Comparison of ENCODE assay signal across 16 cellular contexts in the genomic region with DNA sequence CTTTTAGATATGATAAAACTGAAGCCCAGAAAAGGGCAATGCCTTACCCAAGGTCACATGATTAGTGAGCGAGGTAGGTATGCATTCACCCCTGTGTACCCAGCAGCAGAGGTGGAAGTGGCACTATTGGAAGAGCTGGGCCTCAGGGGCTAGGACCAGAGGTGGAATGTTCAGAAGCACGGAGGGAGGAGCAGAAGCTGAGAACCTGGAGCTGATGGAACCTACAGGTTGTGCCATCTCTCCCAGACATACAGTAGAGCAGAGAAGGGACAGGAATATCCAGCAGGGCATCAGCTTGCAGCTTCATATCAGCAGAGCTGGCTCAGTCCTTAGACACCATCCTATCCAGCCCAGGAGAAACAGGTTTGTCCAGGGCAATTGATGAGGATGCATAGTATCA. TPM values are rescaled to one million over a fixed set of nuclear protein-coding genes. Genes with fewer than 3 reads are reported as not detected.
DNase-seq lines count a peak whose midpoint lies in the region; ATAC-seq and TF ChIP-seq lines count a peak whose summit lies in the region.
"Had no signal": no experiment of that assay in that cellular context is flagged by ENCODE, and none has a peak within 500 bp of the region (broad histone marks: within the 10 kb centered on the region; RNA-seq: fewer than 3 reads in every experiment).

No MANE protein-coding gene starts in this region.

- CTCF ChIA-PET in activated CD8-positive, alpha-beta memory T cell treated with anti-CD3 and anti-CD28 coated beads, Interleukin-2, amount 10 ng/mL, durations not matched to agents 7 days and 5 days (lab: Charles Lee) = interaction anchor here (0.8 to 8.8 kb wide), 4 partner anchors 11 to 31 kb away, joined by 3 to 83 read pairs (median 36); partner anchors contain the start of gene FCHSD2

- H3K4me3 ChIP-seq in OCI-LY1 (ENCODE audit: low read depth, low read length, poor library complexity, severe bottlenecking) = no peak overlapping the region
- no peak overlapping the region for H3K4me3 ChIP-seq in right cardiac atrium (ENCODE audit: low read length)
- H3K4me3 ChIP-seq: A549, gastrocnemius medialis, stomach had no signal

- no peaks in the 10 kb centered on the region for H3K36me3 ChIP-seq in OCI-LY1 (ENCODE audit: insufficient read depth, low read length)
- H3K36me3 ChIP-seq: gastrocnemius medialis, stomach had no signal

- no peak for ATAC-seq in activated CD8-positive, alpha-beta memory T cell treated with anti-CD3 and anti-CD28 coated beads, Interleukin-2, amount 10 ng/mL, durations not matched to agents 7 days and 5 days
- no peak for ATAC-seq in right cardiac atrium
- no peak for ATAC-seq in stimulated activated naive B cell treated with anti-CD40 and anti-IgM and Interleukin-4, amounts not matched to agents 10 μg/mL and 1 μg/mL and 100 μg/mL, for 72 hours (replicated peaks)
- ATAC-seq: T-helper 17 cell had no signal

- H3K27me3 Mint-ChIP-seq in activated CD8-positive, alpha-beta memory T cell treated with anti-CD3 and anti-CD28 coated beads, Interleukin-2, amount 10 ng/mL, durations not matched to agents 7 days and 5 days = no peaks in the 10 kb centered on the region
- no peaks in the 10 kb centered on the region for H3K27me3 Mint-ChIP-seq in stimulated activated naive B cell treated with anti-CD40 and anti-IgM and Interleukin-4, amounts not matched to agents 10 μg/mL and 1 μg/mL and 100 μg/mL, for 72 hours
- H3K27me3 Mint-ChIP-seq in activated CD4-positive, alpha-beta T cell treated with anti-CD3 and anti-CD28 coated beads, Interleukin-2, amount 10 ng/mL, durations not matched to agents 24 days and 14 days = no peaks in the 10 kb centered on the region
- H3K27me3 Mint-ChIP-seq: T-helper 17 cell had no signal

- DNase-seq in activated CD8-positive, alpha-beta memory T cell treated with anti-CD3 and anti-CD28 coated beads, Interleukin-2, amount 50 U/mL, for 48 hours = peak; percentile 42
- DNase-seq in activated CD8-positive, alpha-beta memory T cell treated with anti-CD3 and anti-CD28 coated beads, Interleukin-2, amount 10 ng/mL, durations not matched to agents 7 days and 5 days = no peak
- DNase-seq in right cardiac atrium (no peak), SKM-1 treated with dmso at 0.1 percent for 144 hours (lab: John Stamatoyannopoulos, UW; ENCODE audit: unreplicated experiment) (no peak)
- DNase-seq in stimulated activated naive B cell treated with anti-CD40 and anti-IgM and Interleukin-4, amounts not matched to agents 10 μg/mL and 1 μg/mL and 100 μg/mL, for 72 hours = no peak
- no peak for DNase-seq in stimulated activated CD8-positive, alpha-beta memory T cell treated with anti-CD3 and anti-CD28 coated beads, Interleukin-4, amount 100 ng/mL, for 48 hours
- no peak for DNase-seq in activated CD4-positive, alpha-beta T cell treated with anti-CD3 and anti-CD28 coated beads, Interleukin-2, amount 10 ng/mL, durations not matched to agents 24 days and 14 days
- DNase-seq: activated naive CD8-positive, alpha-beta T cell treated with anti-CD3 and anti-CD28 coated beads, Interleukin-2, amount 10 ng/mL, durations not matched to agents 7 days and 5 days; midbrain; NCI-H2029; stomach; T-helper 17 cell had no signal

- peak overlapping the region; percentile 59; the same call in 1 of the 2 replicates for H3K4me2 ChIP-seq in OCI-LY1 (ENCODE audit: low read length)
- H3K4me2 ChIP-seq: A549 had no signal

- no peaks in the 10 kb centered on the region for H3K9me2 ChIP-seq in OCI-LY1 (ENCODE audit: low read depth, low read length)

- H3K36me3 Mint-ChIP-seq in activated CD8-positive, alpha-beta memory T cell treated with anti-CD3 and anti-CD28 coated beads, Interleukin-2, amount 10 ng/mL, durations not matched to agents 7 days and 5 days = peaks cover 2% of the 10 kb centered on the region
- peaks cover 11% of the 10 kb centered on the region in 2 donors for H3K36me3 Mint-ChIP-seq in stimulated activated naive B cell treated with anti-CD40 and anti-IgM and Interleukin-4, amounts not matched to agents 10 μg/mL and 1 μg/mL and 100 μg/mL, for 72 hours
- H3K36me3 Mint-ChIP-seq in activated CD4-positive, alpha-beta T cell treated with anti-CD3 and anti-CD28 coated beads, Interleukin-2, amount 10 ng/mL, durations not matched to agents 24 days and 14 days (ENCODE audit: low read depth) = no peaks in the 10 kb centered on the region

- no peaks in the 10 kb centered on the region for H4K20me1 ChIP-seq in OCI-LY1 (ENCODE audit: insufficient read depth, low read length)

- H3K9me3 Mint-ChIP-seq in activated CD8-positive, alpha-beta memory T cell treated with anti-CD3 and anti-CD28 coated beads, Interleukin-2, amount 10 ng/mL, durations not matched to agents 7 days and 5 days (ENCODE audit: low read depth) = no peaks in the 10 kb centered on the region
- H3K9me3 Mint-ChIP-seq in stimulated activated naive B cell treated with anti-CD40 and anti-IgM and Interleukin-4, amounts not matched to agents 10 μg/mL and 1 μg/mL and 100 μg/mL, for 72 hours = no peaks in the 10 kb centered on the region
- H3K9me3 Mint-ChIP-seq in activated CD4-positive, alpha-beta T cell treated with anti-CD3 and anti-CD28 coated beads, Interleukin-2, amount 10 ng/mL, durations not matched to agents 24 days and 14 days = no peaks in the 10 kb centered on the region
- H3K9me3 Mint-ChIP-seq: activated naive CD8-positive, alpha-beta T cell treated with anti-CD3 and anti-CD28 coated beads, Interleukin-2, amount 10 ng/mL, durations not matched to agents 7 days and 5 days had no signal

- H2AFZ ChIP-seq in OCI-LY1 (ENCODE audit: low read length) = no peak overlapping the region

- no peaks in the 10 kb centered on the region for H3K79me2 ChIP-seq in OCI-LY1 (ENCODE audit: insufficient read depth, low read length)
- H3K79me2 ChIP-seq: parathyroid adenoma had no signal

- H3K4me3 Mint-ChIP-seq in activated CD8-positive, alpha-beta memory T cell treated with anti-CD3 and anti-CD28 coated beads, Interleukin-2, amount 10 ng/mL, durations not matched to agents 7 days and 5 days = no peak overlapping the region
- H3K4me3 Mint-ChIP-seq in stimulated activated naive B cell treated with anti-CD40 and anti-IgM and Interleukin-4, amounts not matched to agents 10 μg/mL and 1 μg/mL and 100 μg/mL, for 72 hours = peak overlapping the region in 1 of 2 donors; percentile 1
- H3K4me3 Mint-ChIP-seq in activated CD4-positive, alpha-beta T cell treated with anti-CD3 and anti-CD28 coated beads, Interleukin-2, amount 10 ng/mL, durations not matched to agents 24 days and 14 days = no peak overlapping the region
- H3K4me3 Mint-ChIP-seq: T-helper 17 cell had no signal

- WGBS in right cardiac atrium = 87% methylated on average over 2 of the region's 2 CpGs

- peak overlapping the region; percentile 100 for H3K27ac ChIP-seq in OCI-LY1 (ENCODE audit: low read depth, low read length, poor library complexity, severe bottlenecking)
- H3K27ac ChIP-seq in right cardiac atrium (ENCODE audit: low read length) = peak overlapping the region; percentile 86
- H3K27ac ChIP-seq: A549, parathyroid adenoma had no signal

- peaks cover 56% of the 10 kb centered on the region for H3K4me1 Mint-ChIP-seq in activated CD8-positive, alpha-beta memory T cell treated with anti-CD3 and anti-CD28 coated beads, Interleukin-2, amount 10 ng/mL, durations not matched to agents 7 days and 5 days
- peaks cover 69 to 94% of the 10 kb centered on the region in 2 donors for H3K4me1 Mint-ChIP-seq in stimulated activated naive B cell treated with anti-CD40 and anti-IgM and Interleukin-4, amounts not matched to agents 10 μg/mL and 1 μg/mL and 100 μg/mL, for 72 hours
- peaks cover 61% of the 10 kb centered on the region for H3K4me1 Mint-ChIP-seq in activated CD4-positive, alpha-beta T cell treated with anti-CD3 and anti-CD28 coated beads, Interleukin-2, amount 10 ng/mL, durations not matched to agents 24 days and 14 days

- intact Hi-C loops in right cardiac atrium (cut with DNase I) = no loop called here
- intact Hi-C loops in activated CD4-positive, alpha-beta T cell treated with anti-CD3 and anti-CD28 coated beads, Interleukin-2, amount 10 ng/mL, durations not matched to agents 24 days and 14 days (cut with micrococcal nuclease) = no loop called here

- no peak overlapping the region for H3K27ac Mint-ChIP-seq in activated CD8-positive, alpha-beta memory T cell treated with anti-CD3 and anti-CD28 coated beads, Interleukin-2, amount 10 ng/mL, durations not matched to agents 7 days and 5 days
- peak overlapping the region; percentile 78 for H3K27ac Mint-ChIP-seq in stimulated activated naive B cell treated with anti-CD40 and anti-IgM and Interleukin-4, amounts not matched to agents 10 μg/mL and 1 μg/mL and 100 μg/mL, for 72 hours
- H3K27ac Mint-ChIP-seq in activated CD4-positive, alpha-beta T cell treated with anti-CD3 and anti-CD28 coated beads, Interleukin-2, amount 10 ng/mL, durations not matched to agents 24 days and 14 days = no peak overlapping the region
- H3K27ac Mint-ChIP-seq: T-helper 17 cell had no signal

- no peaks in the 10 kb centered on the region for H3K27me3 ChIP-seq in OCI-LY1 (ENCODE audit: insufficient read depth, low read length)
- H3K27me3 ChIP-seq in right cardiac atrium (ENCODE audit: control insufficient read depth, insufficient read depth) = no peaks in the 10 kb centered on the region
- H3K27me3 ChIP-seq: gastrocnemius medialis, stomach had no signal

- no peaks in the 10 kb centered on the region for H3K9me3 ChIP-seq in OCI-LY1 (ENCODE audit: low read length)
- no peaks in the 10 kb centered on the region for H3K9me3 ChIP-seq in right cardiac atrium (ENCODE audit: control insufficient read depth, low read length)
- H3K9me3 ChIP-seq: A549, gastrocnemius medialis, stomach had no signal

- H3K9ac ChIP-seq in OCI-LY1 (ENCODE audit: low read length) = peak overlapping the region; percentile 57; the same call in 1 of the 2 replicates
- H3K9ac ChIP-seq: parathyroid adenoma had no signal

- TF ChIP-seq CTCF in OCI-LY1 (IDR thresholded peaks at IDR 0.05; ENCODE audit: low read length) = no peak

- H3F3A ChIP-seq in OCI-LY1 (ENCODE audit: insufficient read depth, low read length) = peaks cover 15% of the 10 kb centered on the region; the same call in 1 of the 2 replicates

- H3K4me1 ChIP-seq in OCI-LY1 (ENCODE audit: insufficient read depth, low read length, severe bottlenecking) (peaks cover 81% of the 10 kb centered on the region), right cardiac atrium (ENCODE audit: control insufficient read depth, insufficient read depth, low read length) (peaks cover 11% of the 10 kb centered on the region)
- H3K4me1 ChIP-seq: A549 had no signal

RNA-seq across cellular contexts. Expression of gene FCHSD2, which starts 14.6 kb away (rescaled TPM):
- total RNA-seq in activated CD8-positive, alpha-beta memory T cell treated with anti-CD3 and anti-CD28 coated beads, Interleukin-2, amount 10 ng/mL, durations not matched to agents 7 days and 5 days = 10 to 100 TPM; 42.1 to 71.0 TPM
- 10 to 100 TPM; 35.4 to 54.1 (median 39.3) TPM for total RNA-seq in right cardiac atrium
- 12.6 TPM for polyA plus RNA-seq in right cardiac atrium
- total RNA-seq in activated CD4-positive, alpha-beta T cell treated with anti-CD3 and anti-CD28 coated beads, Interleukin-2, amount 10 ng/mL, durations not matched to agents 24 days and 14 days = 20.4 and 22.4 TPM in 2 replicates
